ENCODE assay signal across 3 cellular contexts in the genomic region with DNA sequence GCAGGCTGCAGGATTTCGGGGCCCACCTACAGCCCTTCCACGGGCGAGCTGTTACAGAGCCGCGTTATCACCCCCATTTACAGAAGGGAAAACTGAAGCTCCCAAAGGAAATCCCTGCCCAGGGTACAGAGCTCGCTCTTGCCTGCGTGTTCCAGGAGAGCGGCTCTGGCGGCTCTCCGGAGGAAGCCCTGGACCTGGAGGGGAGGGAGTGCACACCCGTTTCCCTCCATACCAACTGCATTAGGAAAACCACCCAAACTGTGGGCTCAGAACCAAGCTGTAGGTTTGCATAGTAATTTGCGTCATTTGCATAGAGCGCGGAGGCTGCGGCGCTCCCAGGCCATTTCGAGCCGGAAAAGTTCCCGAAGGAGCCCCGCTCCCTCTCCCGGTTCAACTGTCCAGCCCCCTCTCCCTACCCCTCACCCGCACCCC.
TF ChIP-seq lines count a peak whose summit lies in the region.

No MANE protein-coding gene starts in this region.

TF ChIP-seq in A549, 52 proteins besides CTCF, POLR2A, EP300 and RAD21:
- peak; percentile 85; the same call in 1 of the 2 replicates for TF ChIP-seq KDM1A (IDR thresholded peaks at IDR 0.05; ENCODE audit: low read depth)
- TF ChIP-seq, protein P1, sequence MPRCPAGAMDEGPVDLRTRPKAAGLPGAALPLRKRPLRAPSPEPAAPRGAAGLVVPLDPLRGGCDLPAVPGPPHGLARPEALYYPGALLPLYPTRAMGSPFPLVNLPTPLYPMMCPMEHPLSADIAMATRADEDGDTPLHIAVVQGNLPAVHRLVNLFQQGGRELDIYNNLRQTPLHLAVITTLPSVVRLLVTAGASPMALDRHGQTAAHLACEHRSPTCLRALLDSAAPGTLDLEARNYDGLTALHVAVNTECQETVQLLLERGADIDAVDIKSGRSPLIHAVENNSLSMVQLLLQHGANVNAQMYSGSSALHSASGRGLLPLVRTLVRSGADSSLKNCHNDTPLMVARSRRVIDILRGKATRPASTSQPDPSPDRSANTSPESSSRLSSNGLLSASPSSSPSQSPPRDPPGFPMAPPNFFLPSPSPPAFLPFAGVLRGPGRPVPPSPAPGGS (IDR thresholded peaks at IDR 0.05) = no peak
- TF ChIP-seq RFX5 (IDR thresholded peaks at IDR 0.05) = no peak
- TF ChIP-seq TP53 (CRISPR knock-in tag; IDR thresholded peaks at IDR 0.05) = no peak
- TF ChIP-seq, protein P2, sequence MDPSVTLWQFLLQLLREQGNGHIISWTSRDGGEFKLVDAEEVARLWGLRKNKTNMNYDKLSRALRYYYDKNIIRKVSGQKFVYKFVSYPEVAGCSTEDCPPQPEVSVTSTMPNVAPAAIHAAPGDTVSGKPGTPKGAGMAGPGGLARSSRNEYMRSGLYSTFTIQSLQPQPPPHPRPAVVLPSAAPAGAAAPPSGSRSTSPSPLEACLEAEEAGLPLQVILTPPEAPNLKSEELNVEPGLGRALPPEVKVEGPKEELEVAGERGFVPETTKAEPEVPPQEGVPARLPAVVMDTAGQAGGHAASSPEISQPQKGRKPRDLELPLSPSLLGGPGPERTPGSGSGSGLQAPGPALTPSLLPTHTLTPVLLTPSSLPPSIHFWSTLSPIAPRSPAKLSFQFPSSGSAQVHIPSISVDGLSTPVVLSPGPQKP (IDR thresholded peaks at IDR 0.05; ENCODE audit: low read depth, low read length) = no peak
- TF ChIP-seq HOXB13 (CRISPR knock-in tag; IDR thresholded peaks at IDR 0.05; ENCODE audit: low read depth) = no peak
- TF ChIP-seq CHD4 (IDR thresholded peaks at IDR 0.05; ENCODE audit: borderline replicate concordance) = peak; percentile 63; the same call in 1 of the 2 replicates
- TF ChIP-seq POLR2AphosphoS2 (conservative IDR thresholded peaks at IDR 0.05; ENCODE audit: low read length) = no peak
- no peak for TF ChIP-seq BHLHE40 (IDR thresholded peaks at IDR 0.05; ENCODE audit: low read depth, low read length)

TF ChIP-seq in SK-N-SH, 30 proteins besides CTCF, POLR2A, EP300 and RAD21:
- TF ChIP-seq FOXJ3 (CRISPR knock-in tag; IDR thresholded peaks at IDR 0.05) (no peak), GABPA (IDR thresholded peaks at IDR 0.05; ENCODE audit: low read depth) (no peak), YY1 (IDR thresholded peaks at IDR 0.05; ENCODE audit: low read depth) (no peak), POLR2AphosphoS5 (IDR thresholded peaks at IDR 0.05; ENCODE audit: low read depth, low read length) (no peak), EZH2phosphoT487 (IDR thresholded peaks at IDR 0.05; ENCODE audit: borderline replicate concordance, low read depth) (no peak), RCOR1 (IDR thresholded peaks at IDR 0.05; ENCODE audit: low read length) (no peak)
- TF ChIP-seq, protein P3, sequence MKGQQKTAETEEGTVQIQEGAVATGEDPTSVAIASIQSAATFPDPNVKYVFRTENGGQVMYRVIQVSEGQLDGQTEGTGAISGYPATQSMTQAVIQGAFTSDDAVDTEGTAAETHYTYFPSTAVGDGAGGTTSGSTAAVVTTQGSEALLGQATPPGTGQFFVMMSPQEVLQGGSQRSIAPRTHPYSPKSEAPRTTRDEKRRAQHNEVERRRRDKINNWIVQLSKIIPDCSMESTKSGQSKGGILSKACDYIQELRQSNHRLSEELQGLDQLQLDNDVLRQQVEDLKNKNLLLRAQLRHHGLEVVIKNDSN (IDR thresholded peaks at IDR 0.05; ENCODE audit: borderline replicate concordance, low read depth) = no peak
- TF ChIP-seq, protein P4, sequence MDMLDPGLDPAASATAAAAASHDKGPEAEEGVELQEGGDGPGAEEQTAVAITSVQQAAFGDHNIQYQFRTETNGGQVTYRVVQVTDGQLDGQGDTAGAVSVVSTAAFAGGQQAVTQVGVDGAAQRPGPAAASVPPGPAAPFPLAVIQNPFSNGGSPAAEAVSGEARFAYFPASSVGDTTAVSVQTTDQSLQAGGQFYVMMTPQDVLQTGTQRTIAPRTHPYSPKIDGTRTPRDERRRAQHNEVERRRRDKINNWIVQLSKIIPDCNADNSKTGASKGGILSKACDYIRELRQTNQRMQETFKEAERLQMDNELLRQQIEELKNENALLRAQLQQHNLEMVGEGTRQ (IDR thresholded peaks at IDR 0.05; ENCODE audit: borderline replicate concordance, low read depth, low read length) = no peak

TF ChIP-seq in endothelial cell of umbilical vein, 7 proteins besides CTCF, POLR2A, EP300 and RAD21:
- no peak for TF ChIP-seq POLR2AphosphoS5 (IDR thresholded peaks at IDR 0.05; ENCODE audit: insufficient read depth, low read depth, low read length)
- no peak for TF ChIP-seq JUN (IDR thresholded peaks at IDR 0.05; ENCODE audit: borderline replicate concordance, insufficient read depth, insufficient read length, low read depth)
- TF ChIP-seq, protein P5, sequence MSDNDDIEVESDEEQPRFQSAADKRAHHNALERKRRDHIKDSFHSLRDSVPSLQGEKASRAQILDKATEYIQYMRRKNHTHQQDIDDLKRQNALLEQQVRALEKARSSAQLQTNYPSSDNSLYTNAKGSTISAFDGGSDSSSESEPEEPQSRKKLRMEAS (IDR thresholded peaks at IDR 0.05; ENCODE audit: insufficient read depth, insufficient read length) = no peak
- no peak for TF ChIP-seq EZH2 (IDR thresholded peaks at IDR 0.05; ENCODE audit: borderline replicate concordance, low read depth, low read length, severe bottlenecking)
